9 cellular contexts compared by ENCODE assay signal in genomic region chr9:137253717-137254623, GRCh38. TPM values are rescaled to one million over a fixed set of nuclear protein-coding genes. Genes with fewer than 3 reads are reported as not detected.
A peak's percentile ranks its signal among the peaks of the same experiment; 100 is the strongest.
DNase-seq lines count a peak whose midpoint lies in the region; ATAC-seq and TF ChIP-seq lines count a peak whose summit lies in the region.
"Had no signal": no experiment of that assay in that cellular context is flagged by ENCODE, and none has a peak within 500 bp of the region (broad histone marks: within the 10 kb centered on the region; RNA-seq: fewer than 3 reads in every experiment).

No MANE protein-coding gene starts in this region.

- TF ChIP-seq POLR2A in suprapubic skin (IDR thresholded peaks at IDR 0.05) = no peak

- peaks cover 29% of the 10 kb centered on the region for H3K4me1 ChIP-seq in suprapubic skin

- H3K9me3 ChIP-seq in suprapubic skin = no peaks in the 10 kb centered on the region

- ATAC-seq in activated naive CD4-positive, alpha-beta T cell treated with anti-CD3 and anti-CD28 coated beads, Interleukin-2, amount 50 U/mL, for 72 hours = no peak

- 55% methylated on average over 16 of the region's 21 CpGs for WGBS in suprapubic skin

- DNase-seq in NCI-H82 (lab: John Stamatoyannopoulos, UW) (peak; percentile 44), NCI-H82 treated with DMSO at 0.1 percent for 48 hours (lab: John Stamatoyannopoulos, UW; ENCODE audit: unreplicated experiment) (no peak), kidney tubule cell (ENCODE audit: low spot score) (peak; percentile 30), suprapubic skin (ENCODE audit: low spot score in 2 of 2) (no peak), T1000 (lab: John Stamatoyannopoulos, UW) (no peak)
- DNase-seq in activated naive CD4-positive, alpha-beta T cell treated with anti-CD3 and anti-CD28 coated beads, Interleukin-2, amount 50 U/mL, for 72 hours (ENCODE audit: low spot score in 2 of 2) = no peak
- DNase-seq in stimulated activated CD4-positive, alpha-beta T cell treated with anti-CD3 and anti-CD28 coated beads, Interleukin-1b, Interleukin-23, amount 100 ng/mL, for 48 hours = no peak
- no peak for DNase-seq in stimulated activated CD8-positive, alpha-beta memory T cell treated with anti-CD3 and anti-CD28 coated beads, Interleukin-4, amount 100 ng/mL, for 48 hours

- H3K36me3 ChIP-seq in suprapubic skin = peaks cover 14% of the 10 kb centered on the region

- no peak for TF ChIP-seq EP300 in suprapubic skin (IDR thresholded peaks at IDR 0.05)

- peaks cover 0 to 16% of the 10 kb centered on the region in 2 donors for H3K36me3 Mint-ChIP-seq in activated naive CD4-positive, alpha-beta T cell treated with anti-CD3 and anti-CD28 coated beads, Interleukin-2, amount 50 U/mL, for 72 hours

- H3K27me3 ChIP-seq in suprapubic skin = no peaks in the 10 kb centered on the region

- no peak for TF ChIP-seq CTCF in suprapubic skin (IDR thresholded peaks at IDR 0.05)

- peak overlapping the region; percentile 93 for H3K4me3 ChIP-seq in suprapubic skin

- H3K9me3 Mint-ChIP-seq in activated naive CD4-positive, alpha-beta T cell treated with anti-CD3 and anti-CD28 coated beads, Interleukin-2, amount 50 U/mL, for 72 hours = no peaks in the 10 kb centered on the region

- H3K27ac ChIP-seq in suprapubic skin = no peak overlapping the region

- peak overlapping the region; percentile 84 to 85 for H3K27ac Mint-ChIP-seq in activated naive CD4-positive, alpha-beta T cell treated with anti-CD3 and anti-CD28 coated beads, Interleukin-2, amount 50 U/mL, for 72 hours

RNA-seq across cellular contexts. Expression of gene NELFB, which starts 1.2 kb away (rescaled TPM):
- total RNA-seq in activated naive CD4-positive, alpha-beta T cell treated with anti-CD3 and anti-CD28 coated beads, Interleukin-2, amount 50 U/mL, for 72 hours = 10 to 100 TPM; 57.6 to 58.4 TPM
- total RNA-seq in suprapubic skin = 10 to 100 TPM; 45.0 to 54.2 (median 50.9) TPM

RNA-seq across cellular contexts. Expression of gene STPG3, which starts 2.9 kb away (rescaled TPM):
- total RNA-seq in activated naive CD4-positive, alpha-beta T cell treated with anti-CD3 and anti-CD28 coated beads, Interleukin-2, amount 50 U/mL, for 72 hours = not detected
- total RNA-seq in suprapubic skin = 1 to 10 TPM in 1 of 4 donors, not detected in 3; 1.2 TPM
- total RNA-seq: T-helper 2 cell treated with Interferon-gamma antibody and Interleukin-4, amounts not matched to agents 100 ng/mL and 5 ng/mL, for 36 hours had no signal

RNA-seq across cellular contexts. Expression of gene TUBB4B, which starts 12.9 kb away (rescaled TPM):
- 100 to 1,000 TPM; 277 to 307 TPM for total RNA-seq in activated naive CD4-positive, alpha-beta T cell treated with anti-CD3 and anti-CD28 coated beads, Interleukin-2, amount 50 U/mL, for 72 hours
- total RNA-seq in suprapubic skin = 100 to 1,000 TPM; 225 to 708 (median 639) TPM

RNA-seq across cellular contexts. Expression of gene SLC34A3, which starts 23.3 kb away (rescaled TPM):
- total RNA-seq in activated naive CD4-positive, alpha-beta T cell treated with anti-CD3 and anti-CD28 coated beads, Interleukin-2, amount 50 U/mL, for 72 hours = under 1 TPM in 1 of 2 donors, not detected in 1; 0.12 TPM
- total RNA-seq in suprapubic skin = under 1 TPM in 1 of 4 donors, not detected in 3; 0.34 TPM
- total RNA-seq: T-helper 2 cell treated with Interferon-gamma antibody and Interleukin-4, amounts not matched to agents 100 ng/mL and 5 ng/mL, for 36 hours had no signal

RNA-seq across cellular contexts. Expression of gene TOR4A, which starts 23.6 kb away (rescaled TPM):
- 1 to 10 TPM; 2.6 to 8.8 TPM for total RNA-seq in activated naive CD4-positive, alpha-beta T cell treated with anti-CD3 and anti-CD28 coated beads, Interleukin-2, amount 50 U/mL, for 72 hours
- 1 to 10 TPM; 3.5 to 9.2 (median 4.4) TPM for total RNA-seq in suprapubic skin

Comparison
In these comparisons a context has a peak if more than half of its experiments do, and no peak if none do; other contexts are left out.
1. DNase-seq: peak in NCI-H82 (single experiment) and kidney tubule cell (single experiment); none in NCI-H82 treated with DMSO at 0.1 percent for 48 hours (single experiment), activated naive CD4-positive, alpha-beta T cell treated with anti-CD3 and anti-CD28 coated beads, Interleukin-2, amount 50 U/mL, for 72 hours (0 of 2), suprapubic skin (0 of 2), stimulated activated CD4-positive, alpha-beta T cell treated with anti-CD3 and anti-CD28 coated beads, Interleukin-1b, Interleukin-23, amount 100 ng/mL, for 48 hours (single experiment), T1000 (single experiment) and stimulated activated CD8-positive, alpha-beta memory T cell treated with anti-CD3 and anti-CD28 coated beads, Interleukin-4, amount 100 ng/mL, for 48 hours (single experiment).